In genomic region chr4:94354474-94354896, GRCh38 we compare ENCODE assay signal across 24 cellular contexts. TPM values are rescaled to one million over a fixed set of nuclear protein-coding genes. Genes with fewer than 3 reads are reported as not detected.
DNase-seq lines count a peak whose midpoint lies in the region; ATAC-seq and TF ChIP-seq lines count a peak whose summit lies in the region.
"Had no signal": no experiment of that assay in that cellular context is flagged by ENCODE, and none has a peak within 500 bp of the region (broad histone marks: within the 10 kb centered on the region; RNA-seq: fewer than 3 reads in every experiment).

No MANE protein-coding gene starts in this region.

- peak overlapping the region; percentile 73; the same call in 1 of the 2 replicates for H2AFZ ChIP-seq in GM23338

- no peaks in the 10 kb centered on the region for H3K36me3 ChIP-seq in GM23338 (ENCODE audit: insufficient read depth)
- H3K36me3 ChIP-seq in mucosa of descending colon (ENCODE audit: low read depth): no peaks in the 10 kb centered on the region
- H3K36me3 ChIP-seq: MG63, tibial nerve had no signal

- TF ChIP-seq CTCF in GM23338 (conservative IDR thresholded peaks at IDR 0.05; ENCODE audit: low read depth in 2 of 2) (no peak), mucosa of descending colon (IDR thresholded peaks at IDR 0.05) (no peak)

- H3K4me2 ChIP-seq in GM23338: no peak overlapping the region

- intact Hi-C loops in mucosa of descending colon (cut with DNase I, micrococcal nuclease): no loop called here

- no peaks in the 10 kb centered on the region for H3K4me1 ChIP-seq in GM23338 (ENCODE audit: insufficient read depth)
- no peaks in the 10 kb centered on the region for H3K4me1 ChIP-seq in mucosa of descending colon (ENCODE audit: low read depth)
- H3K4me1 ChIP-seq: body of pancreas, foreskin keratinocyte, tibial nerve had no signal

- H3K9me3 Mint-ChIP-seq in GM23338: no peaks in the 10 kb centered on the region
- H3K9me3 Mint-ChIP-seq: activated naive CD8-positive, alpha-beta T cell treated with anti-CD3 and anti-CD28 coated beads, Interleukin-2, amount 50 U/mL, for 24 hours; IgD-negative memory B cell; neural crest cell had no signal

- H3K36me3 Mint-ChIP-seq in GM23338 (ENCODE audit: low read depth) (no peaks in the 10 kb centered on the region), T-helper 17 cell (ENCODE audit: low read depth) (no peaks in the 10 kb centered on the region)
- H3K36me3 Mint-ChIP-seq: IgD-negative memory B cell had no signal

- H3K9me3 ChIP-seq in T-helper 17 cell (ENCODE audit: control insufficient read depth, low read length, poor library complexity, severe bottlenecking) (no peaks in the 10 kb centered on the region), mucosa of descending colon (no peaks in the 10 kb centered on the region)
- H3K9me3 ChIP-seq: body of pancreas, MG63, tibial nerve had no signal

- no peak for ATAC-seq in GM23338
- no peak for ATAC-seq in T-helper 17 cell
- peak; percentile 42 for ATAC-seq in mucosa of descending colon
- ATAC-seq in GM21723 (IDR thresholded peaks at IDR 0.05; ENCODE audit: unreplicated experiment): no peak
- ATAC-seq: activated naive CD8-positive, alpha-beta T cell treated with anti-CD3 and anti-CD28 coated beads, Interleukin-2, amount 50 U/mL, for 24 hours; body of pancreas; foreskin keratinocyte had no signal

- no peaks in the 10 kb centered on the region for H4K20me1 ChIP-seq in GM23338 (replicated peaks; ENCODE audit: insufficient read depth)

- H3K27me3 ChIP-seq in GM23338 (ENCODE audit: insufficient read depth): no peaks in the 10 kb centered on the region
- H3K27me3 ChIP-seq: body of pancreas, MG63, tibial nerve had no signal

- no peaks in the 10 kb centered on the region for H3K9me2 ChIP-seq in GM23338 (ENCODE audit: insufficient read depth)

- H3K4me1 Mint-ChIP-seq in GM23338: peaks cover 4% of the 10 kb centered on the region
- peaks cover 6% of the 10 kb centered on the region for H3K4me1 Mint-ChIP-seq in T-helper 17 cell

- H3K27me3 Mint-ChIP-seq in GM23338 (ENCODE audit: insufficient read depth, low read depth, poor library complexity) (no peaks in the 10 kb centered on the region), T-helper 17 cell (peaks cover 17% of the 10 kb centered on the region)
- H3K27me3 Mint-ChIP-seq: progenitor cell of endocrine pancreas had no signal

- H3K4me3 Mint-ChIP-seq in GM23338: no peak overlapping the region
- H3K4me3 Mint-ChIP-seq in T-helper 17 cell: no peak overlapping the region
- H3K4me3 Mint-ChIP-seq: activated naive CD8-positive, alpha-beta T cell treated with anti-CD3 and anti-CD28 coated beads, Interleukin-2, amount 50 U/mL, for 24 hours; IgD-negative memory B cell; neural crest cell had no signal

- H3F3A ChIP-seq in GM23338 (replicated peaks; ENCODE audit: low read depth): no peaks in the 10 kb centered on the region

- DNase-seq in DMS153 (lab: John Stamatoyannopoulos, UW) (peak; percentile 72), GM23338 (ENCODE audit: low spot score) (no peak), T-helper 17 cell (no peak), mucosa of descending colon (no peak), T-helper 2 cell (no peak), mesenteric fat pad (ENCODE audit: low spot score) (no peak)
- DNase-seq in effector CD4-positive, alpha-beta T cell: no peak
- DNase-seq: activated gamma-delta T cell; activated naive CD8-positive, alpha-beta T cell treated with anti-CD3 and anti-CD28 coated beads, Interleukin-2, amount 50 U/mL, for 24 hours; body of pancreas; C1 segment of cervical spinal cord; foreskin keratinocyte; MG63; midbrain; NCI-H1694; SIG-M5; stimulated activated CD8-positive, alpha-beta memory T cell treated with anti-CD3 and anti-CD28 coated beads, Interleukin-4, amount 100 ng/mL, for 48 hours had no signal

- no peak overlapping the region for H3K27ac Mint-ChIP-seq in GM23338
- H3K27ac Mint-ChIP-seq in T-helper 17 cell: peak overlapping the region; percentile 72
- H3K27ac Mint-ChIP-seq: activated naive CD8-positive, alpha-beta T cell treated with anti-CD3 and anti-CD28 coated beads, Interleukin-2, amount 50 U/mL, for 24 hours; progenitor cell of endocrine pancreas had no signal

- H3K27ac ChIP-seq in GM23338 (ENCODE audit: low read depth): no peak overlapping the region
- H3K27ac ChIP-seq: body of pancreas, foreskin keratinocyte, tibial nerve had no signal

- no peak overlapping the region for H3K4me3 ChIP-seq in GM23338
- no peak overlapping the region for H3K4me3 ChIP-seq in mucosa of descending colon
- H3K4me3 ChIP-seq: body of pancreas, MG63, tibial nerve had no signal

- no peaks in the 10 kb centered on the region for H3K79me2 ChIP-seq in GM23338 (replicated peaks; ENCODE audit: insufficient read depth)

TF ChIP-seq in GM23338, 12 proteins besides CTCF, POLR2A, EP300 and RAD21 (continues in another document):
- TF ChIP-seq, protein P1, sequence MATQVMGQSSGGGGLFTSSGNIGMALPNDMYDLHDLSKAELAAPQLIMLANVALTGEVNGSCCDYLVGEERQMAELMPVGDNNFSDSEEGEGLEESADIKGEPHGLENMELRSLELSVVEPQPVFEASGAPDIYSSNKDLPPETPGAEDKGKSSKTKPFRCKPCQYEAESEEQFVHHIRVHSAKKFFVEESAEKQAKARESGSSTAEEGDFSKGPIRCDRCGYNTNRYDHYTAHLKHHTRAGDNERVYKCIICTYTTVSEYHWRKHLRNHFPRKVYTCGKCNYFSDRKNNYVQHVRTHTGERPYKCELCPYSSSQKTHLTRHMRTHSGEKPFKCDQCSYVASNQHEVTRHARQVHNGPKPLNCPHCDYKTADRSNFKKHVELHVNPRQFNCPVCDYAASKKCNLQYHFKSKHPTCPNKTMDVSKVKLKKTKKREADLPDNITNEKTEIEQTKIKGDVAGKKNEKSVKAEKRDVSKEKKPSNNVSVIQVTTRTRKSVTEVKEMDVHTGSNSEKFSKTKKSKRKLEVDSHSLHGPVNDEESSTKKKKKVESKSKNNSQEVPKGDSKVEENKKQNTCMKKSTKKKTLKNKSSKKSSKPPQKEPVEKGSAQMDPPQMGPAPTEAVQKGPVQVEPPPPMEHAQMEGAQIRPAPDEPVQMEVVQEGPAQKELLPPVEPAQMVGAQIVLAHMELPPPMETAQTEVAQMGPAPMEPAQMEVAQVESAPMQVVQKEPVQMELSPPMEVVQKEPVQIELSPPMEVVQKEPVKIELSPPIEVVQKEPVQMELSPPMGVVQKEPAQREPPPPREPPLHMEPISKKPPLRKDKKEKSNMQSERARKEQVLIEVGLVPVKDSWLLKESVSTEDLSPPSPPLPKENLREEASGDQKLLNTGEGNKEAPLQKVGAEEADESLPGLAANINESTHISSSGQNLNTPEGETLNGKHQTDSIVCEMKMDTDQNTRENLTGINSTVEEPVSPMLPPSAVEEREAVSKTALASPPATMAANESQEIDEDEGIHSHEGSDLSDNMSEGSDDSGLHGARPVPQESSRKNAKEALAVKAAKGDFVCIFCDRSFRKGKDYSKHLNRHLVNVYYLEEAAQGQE (IDR thresholded peaks at IDR 0.05; ENCODE audit: unreplicated experiment): no peak
- TF ChIP-seq JUNB (IDR thresholded peaks at IDR 0.05; ENCODE audit: unreplicated experiment): no peak
- TF ChIP-seq POLR2AphosphoS5 (IDR thresholded peaks at IDR 0.05; ENCODE audit: low read depth): no peak
- TF ChIP-seq ZNF114 (CRISPR knock-in tag; IDR thresholded peaks at IDR 0.05): no peak
- no peak for TF ChIP-seq ZNF331 (CRISPR knock-in tag; IDR thresholded peaks at IDR 0.05; ENCODE audit: low read depth)
- TF ChIP-seq NANOG (IDR thresholded peaks at IDR 0.05; ENCODE audit: borderline replicate concordance): no peak
- TF ChIP-seq, protein P2, sequence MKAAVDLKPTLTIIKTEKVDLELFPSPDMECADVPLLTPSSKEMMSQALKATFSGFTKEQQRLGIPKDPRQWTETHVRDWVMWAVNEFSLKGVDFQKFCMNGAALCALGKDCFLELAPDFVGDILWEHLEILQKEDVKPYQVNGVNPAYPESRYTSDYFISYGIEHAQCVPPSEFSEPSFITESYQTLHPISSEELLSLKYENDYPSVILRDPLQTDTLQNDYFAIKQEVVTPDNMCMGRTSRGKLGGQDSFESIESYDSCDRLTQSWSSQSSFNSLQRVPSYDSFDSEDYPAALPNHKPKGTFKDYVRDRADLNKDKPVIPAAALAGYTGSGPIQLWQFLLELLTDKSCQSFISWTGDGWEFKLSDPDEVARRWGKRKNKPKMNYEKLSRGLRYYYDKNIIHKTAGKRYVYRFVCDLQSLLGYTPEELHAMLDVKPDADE (IDR thresholded peaks at IDR 0.05): no peak

RNA-seq across cellular contexts. Expression of gene HPGDS, which starts 11.8 kb away (rescaled TPM):
- not detected in 2 replicates for total RNA-seq in GM23338 (2014; rRNA removed; shearing (Covaris generic))
- not detected in 2 replicates for polyA plus RNA-seq in GM23338 (2016; fragmentation: Nextera tagmentation; extraction: Ambion mirVana)
- total RNA-seq in T-helper 17 cell (under 1 TPM in 1 of 2 donors, not detected in 1; 0.37 TPM), mucosa of descending colon (1 to 10 TPM; 1.8 to 6.3 (median 5.4) TPM), mesenteric fat pad (4.1 TPM)
- total RNA-seq: chondrocyte, foreskin keratinocyte, G401, neural crest cell, progenitor cell of endocrine pancreas had no signal
- polyA plus RNA-seq: foreskin keratinocyte, IgD-negative memory B cell had no signal
